ENCODE assay signal across 8 cellular contexts in genomic region chr2:165293439-165294420, GRCh38. TPM values are rescaled to one million over a fixed set of nuclear protein-coding genes. Genes with fewer than 3 reads are reported as not detected.
A peak's percentile ranks its signal among the peaks of the same experiment; 100 is the strongest.
DNase-seq lines count a peak whose midpoint lies in the region; ATAC-seq and TF ChIP-seq lines count a peak whose summit lies in the region.

No MANE protein-coding gene starts in this region.

- no peak overlapping the region for H3K4me3 Mint-ChIP-seq in CD8-positive, alpha-beta memory T cell
- H3K4me3 Mint-ChIP-seq in effector memory CD8-positive, alpha-beta T cell = no peak overlapping the region

- TF ChIP-seq EP300 in tibial nerve (IDR thresholded peaks at IDR 0.05) = no peak

- no peaks in the 10 kb centered on the region for H3K9me3 Mint-ChIP-seq in CD8-positive, alpha-beta memory T cell
- no peaks in the 10 kb centered on the region for H3K9me3 Mint-ChIP-seq in effector memory CD8-positive, alpha-beta T cell

- TF ChIP-seq CTCF in SU-DHL-6 (IDR thresholded peaks at IDR 0.05; ENCODE audit: insufficient read depth, low read length, poor library complexity, severe bottlenecking) (peak; percentile 54), lung (IDR thresholded peaks at IDR 0.05; ENCODE audit: control extremely low read depth, extremely low read depth) (peak; percentile 26), tibial nerve (IDR thresholded peaks at IDR 0.05) (peak; percentile 54 to 75 (median 63))

- H3K4me1 Mint-ChIP-seq in CD8-positive, alpha-beta memory T cell = peaks cover 2 to 5% (median 4%) of the 10 kb centered on the region in 3 donors
- no peaks in the 10 kb centered on the region for H3K4me1 Mint-ChIP-seq in effector memory CD8-positive, alpha-beta T cell (ENCODE audit: low read depth in 2 of 2)

- H3K36me3 ChIP-seq in CD8-positive, alpha-beta memory T cell (ENCODE audit: insufficient read depth, low read length) = no peaks in the 10 kb centered on the region
- H3K36me3 ChIP-seq in SU-DHL-6 (ENCODE audit: low read length) (no peaks in the 10 kb centered on the region), lung (ENCODE audit: control insufficient read depth in 2 of 2, insufficient read depth in 2 of 2, low read length in 2 of 2) (no peaks in the 10 kb centered on the region), tibial nerve (no peaks in the 10 kb centered on the region)

- no peaks in the 10 kb centered on the region for H3F3A ChIP-seq in SU-DHL-6 (ENCODE audit: insufficient read depth)

- no peaks in the 10 kb centered on the region for H3K36me3 Mint-ChIP-seq in CD8-positive, alpha-beta memory T cell
- peaks cover 3% of the 10 kb centered on the region for H3K36me3 Mint-ChIP-seq in effector memory CD8-positive, alpha-beta T cell (ENCODE audit: insufficient read depth)

- H3K9me3 ChIP-seq in CD8-positive, alpha-beta memory T cell (ENCODE audit: low read length) = no peaks in the 10 kb centered on the region
- H3K9me3 ChIP-seq in SU-DHL-6 (ENCODE audit: insufficient read depth, low read length) (no peaks in the 10 kb centered on the region), lung (ENCODE audit: control insufficient read depth in 2 of 2, insufficient read depth in 1 of 2, low read length in 1 of 2) (no peaks in the 10 kb centered on the region), tibial nerve (no peaks in the 10 kb centered on the region)

- H3K27me3 Mint-ChIP-seq in CD8-positive, alpha-beta memory T cell = peaks cover 6 to 13% of the 10 kb centered on the region in 2 donors
- H3K27me3 Mint-ChIP-seq in effector memory CD8-positive, alpha-beta T cell = peaks cover 0 to 6% of the 10 kb centered on the region in 2 donors

- no peak overlapping the region for H2AFZ ChIP-seq in SU-DHL-6 (ENCODE audit: low read depth, low read length, severe bottlenecking)

- H3K4me3 ChIP-seq in CD8-positive, alpha-beta memory T cell (ENCODE audit: low read length) = no peak overlapping the region
- H3K4me3 ChIP-seq in SU-DHL-6 (ENCODE audit: insufficient read depth, low read length, poor library complexity, severe bottlenecking) (no peak overlapping the region), lung (no peak overlapping the region), tibial nerve (no peak overlapping the region)

- H3K27me3 ChIP-seq in CD8-positive, alpha-beta memory T cell (ENCODE audit: insufficient read depth, low read length, poor library complexity, severe bottlenecking) = no peaks in the 10 kb centered on the region
- H3K27me3 ChIP-seq in SU-DHL-6 (ENCODE audit: low read length) = no peaks in the 10 kb centered on the region
- H3K27me3 ChIP-seq in lung (ENCODE audit: control insufficient read depth, insufficient read depth) = no peaks in the 10 kb centered on the region
- H3K27me3 ChIP-seq in tibial nerve = no peaks in the 10 kb centered on the region

- H4K20me1 ChIP-seq in SU-DHL-6 (ENCODE audit: low read depth, low read length) = no peaks in the 10 kb centered on the region

- CTCF ChIA-PET in CD8-positive, alpha-beta memory T cell (lab: Charles Lee) = no interaction called here

- ATAC-seq in GM18858 (IDR thresholded peaks at IDR 0.05; ENCODE audit: unreplicated experiment) (peak; percentile 100), HG03025 (IDR thresholded peaks at IDR 0.05; ENCODE audit: low FRiP score, unreplicated experiment) (peak; percentile 100), lung (ENCODE audit: insufficient read depth, low FRiP score) (peak; percentile 99)
- peak; percentile 100 for ATAC-seq in effector memory CD8-positive, alpha-beta T cell (replicated peaks)

- no peaks in the 10 kb centered on the region for H3K79me2 ChIP-seq in SU-DHL-6 (ENCODE audit: insufficient read depth, low read length)

- POLR2A ChIA-PET in CD8-positive, alpha-beta memory T cell (lab: Charles Lee) = interaction anchor here (0.6 kb wide), 1 partner anchor 26 kb away, joined by 6 read pairs; no protein-coding TSS in a partner anchor

- H3K27ac ChIP-seq in CD8-positive, alpha-beta memory T cell (ENCODE audit: low read depth, low read length) = no peak overlapping the region
- H3K27ac ChIP-seq in SU-DHL-6 (ENCODE audit: low read depth, low read length) (no peak overlapping the region), lung (ENCODE audit: low read depth in 1 of 2, low read length in 1 of 2) (no peak overlapping the region), tibial nerve (no peak overlapping the region)

- peak; percentile 2 to 83 (median 51) for DNase-seq in CD8-positive, alpha-beta memory T cell
- DNase-seq in NCI-H146 (lab: John Stamatoyannopoulos, UW) = peak; percentile 89
- DNase-seq in effector memory CD8-positive, alpha-beta T cell = peak; percentile 47 to 51 (median 47)
- peak; percentile 69 for DNase-seq in lung (ENCODE audit: low spot score)
- DNase-seq in tibial nerve (ENCODE audit: low spot score in 2 of 2) = peak in 1 of 2 donors; percentile 77

- peak overlapping the region in 1 of 8 donors; percentile 66 for H3K27ac Mint-ChIP-seq in CD8-positive, alpha-beta memory T cell
- H3K27ac Mint-ChIP-seq in effector memory CD8-positive, alpha-beta T cell = no peak overlapping the region

- no peak overlapping the region for H3K4me2 ChIP-seq in SU-DHL-6 (ENCODE audit: low read depth, low read length, poor library complexity, severe bottlenecking)

- H3K9ac ChIP-seq in SU-DHL-6 (ENCODE audit: low read length) = no peak overlapping the region

- H3K4me1 ChIP-seq in CD8-positive, alpha-beta memory T cell (ENCODE audit: insufficient read depth, low read length) = no peaks in the 10 kb centered on the region
- H3K4me1 ChIP-seq in lung (ENCODE audit: control insufficient read depth in 2 of 2, insufficient read depth in 2 of 2, low read length in 2 of 2) (peaks cover 0 to 2% of the 10 kb centered on the region in 2 donors), tibial nerve (no peaks in the 10 kb centered on the region)

- no peaks in the 10 kb centered on the region for H3K9me2 ChIP-seq in SU-DHL-6 (replicated peaks; ENCODE audit: insufficient read depth, low read length)

- TF ChIP-seq POLR2A in tibial nerve (IDR thresholded peaks at IDR 0.05) = no peak

- 30% methylated on average over 6 of the region's 6 CpGs for WGBS in lung, 2 donors
- 28 to 29% methylated on average over 6 of the region's 6 CpGs for WGBS in tibial nerve, 2 donors

RNA-seq across cellular contexts. Expression of gene SCN2A, which starts 54.5 kb away (rescaled TPM):
- not detected for total RNA-seq in CD8-positive, alpha-beta memory T cell
- not detected for polyA plus RNA-seq in CD8-positive, alpha-beta memory T cell
- total RNA-seq in lung (under 1 TPM; 0.17 to 0.31 TPM), tibial nerve (1 to 10 TPM in 1 of 4 donors, under 1 TPM in 3; 0.20 to 2.1 (median 0.48) TPM)
- polyA plus RNA-seq in lung = under 1 TPM; 0.02 to 0.06 TPM
